1 cellular context compared by ENCODE assay signal in genomic region chr5:120564013-120564412, GRCh38.
TF ChIP-seq lines count a peak whose summit lies in the region.

No MANE protein-coding gene starts in this region.

TF ChIP-seq in WTC11, 78 proteins besides CTCF, POLR2A, EP300 and RAD21 (continued from another document):
- TF ChIP-seq AR (CRISPR knock-in tag; IDR thresholded peaks at IDR 0.05) (no peak), E2F5 (CRISPR knock-in tag; IDR thresholded peaks at IDR 0.05) (no peak), USF1 (CRISPR knock-in tag; IDR thresholded peaks at IDR 0.05) (no peak), GABPB1 (CRISPR knock-in tag; IDR thresholded peaks at IDR 0.05) (no peak), ATF6 (CRISPR knock-in tag; IDR thresholded peaks at IDR 0.05) (no peak), ZNF671 (CRISPR knock-in tag; IDR thresholded peaks at IDR 0.05) (no peak), FOXK1 (CRISPR knock-in tag; IDR thresholded peaks at IDR 0.05) (no peak), ZNF232 (CRISPR knock-in tag; IDR thresholded peaks at IDR 0.05) (no peak), ZNF512 (CRISPR knock-in tag; IDR thresholded peaks at IDR 0.05; ENCODE audit: borderline replicate concordance) (no peak), IRF1 (CRISPR knock-in tag; IDR thresholded peaks at IDR 0.05) (no peak), TCF7 (CRISPR knock-in tag; IDR thresholded peaks at IDR 0.05; ENCODE audit: low read depth) (no peak), CREB1 (CRISPR knock-in tag; IDR thresholded peaks at IDR 0.05) (no peak)
TF ChIP-seq in WTC11: peak in this region for 0.
